Comparison of ENCODE assay signal across 13 cellular contexts in genomic region chr9:113687680-113688371, GRCh38.
DNase-seq lines count a peak whose midpoint lies in the region; ATAC-seq lines count a peak whose summit lies in the region.
"Had no signal": no experiment of that assay in that cellular context is flagged by ENCODE, and none has a peak within 500 bp of the region (broad histone marks: within the 10 kb centered on the region; RNA-seq: fewer than 3 reads in every experiment).

No MANE protein-coding gene starts in this region.

- H3K27ac Mint-ChIP-seq in activated T-helper 17 cell treated with anti-CD3 and anti-CD28 coated beads, Interleukin-2, amount 50 U/mL, for 72 hours: no peak overlapping the region
- H3K27ac Mint-ChIP-seq: activated T-cell treated with anti-CD3 and anti-CD28 coated beads, Interleukin-2, amount 50 U/mL, for 72 hours had no signal

- no peaks in the 10 kb centered on the region for H3K9me3 ChIP-seq in HUES6 (ENCODE audit: control insufficient read depth, insufficient read depth, low read depth, low read length)
- no peaks in the 10 kb centered on the region for H3K9me3 ChIP-seq in iPS-20b (ENCODE audit: insufficient read depth, low read depth, low read length)
- H3K9me3 ChIP-seq: vagina had no signal

- H3K9ac ChIP-seq in HUES6 (ENCODE audit: low read length) (peak overlapping the region; percentile 38), iPS-20b (ENCODE audit: low read depth, low read length) (peak overlapping the region; percentile 15; the same call in 1 of the 2 replicates)

- DNase-seq in sciatic nerve (ENCODE audit: low spot score): no peak
- DNase-seq in activated T-cell treated with anti-CD3 and anti-CD28 coated beads, Interleukin-2, amount 50 U/mL, for 1 hour: no peak
- DNase-seq in stimulated activated CD4-positive, alpha-beta T cell treated with anti-CD3 and anti-CD28 coated beads, Interleukin-4, amount 100 ng/mL, for 24 hours: no peak
- DNase-seq: activated T-cell treated with anti-CD3 and anti-CD28 coated beads, Interleukin-2, amount 50 U/mL, for 72 hours; DND-41; MM.1S; naive B cell; PC-9 had no signal

- H3K4me1 ChIP-seq in HUES6 (ENCODE audit: control insufficient read depth, insufficient read depth, low read length) (peaks cover 6% of the 10 kb centered on the region), iPS-20b (ENCODE audit: insufficient read depth, low read length) (no peaks in the 10 kb centered on the region)

- no peaks in the 10 kb centered on the region for H3K9me3 Mint-ChIP-seq in activated T-helper 17 cell treated with anti-CD3 and anti-CD28 coated beads, Interleukin-2, amount 50 U/mL, for 72 hours

- no peaks in the 10 kb centered on the region for H3K36me3 ChIP-seq in HUES6 (ENCODE audit: control insufficient read depth, insufficient read depth, low read length)
- H3K36me3 ChIP-seq in iPS-20b (ENCODE audit: insufficient read depth, low read depth, low read length): no peaks in the 10 kb centered on the region
- H3K36me3 ChIP-seq: vagina had no signal

- peak overlapping the region; percentile 64 for H3K4me3 ChIP-seq in HUES6 (ENCODE audit: low read depth, low read length)
- peak overlapping the region; percentile 76 for H3K4me3 ChIP-seq in iPS-20b (ENCODE audit: low read length)
- H3K4me3 ChIP-seq: PC-9 had no signal

- no peaks in the 10 kb centered on the region for H3K36me3 Mint-ChIP-seq in activated T-helper 17 cell treated with anti-CD3 and anti-CD28 coated beads, Interleukin-2, amount 50 U/mL, for 72 hours (ENCODE audit: low read depth)

- peak; percentile 21 for ATAC-seq in activated T-helper 17 cell treated with anti-CD3 and anti-CD28 coated beads, Interleukin-2, amount 50 U/mL, for 72 hours (replicated peaks)
- peak; percentile 31 for ATAC-seq in sciatic nerve
- no peak for ATAC-seq in GM19351 (IDR thresholded peaks at IDR 0.05; ENCODE audit: unreplicated experiment)
- ATAC-seq: activated T-cell treated with anti-CD3 and anti-CD28 coated beads, Interleukin-2, amount 50 U/mL, for 72 hours had no signal

- H3K27me3 Mint-ChIP-seq in activated T-helper 17 cell treated with anti-CD3 and anti-CD28 coated beads, Interleukin-2, amount 50 U/mL, for 72 hours: peaks cover 46% of the 10 kb centered on the region

- H3K27ac ChIP-seq in HUES6 (ENCODE audit: low read depth, low read length) (no peak overlapping the region), iPS-20b (ENCODE audit: low read length) (no peak overlapping the region)
- H3K27ac ChIP-seq: PC-9, vagina had no signal

- no peak overlapping the region for H3K4me3 Mint-ChIP-seq in activated T-helper 17 cell treated with anti-CD3 and anti-CD28 coated beads, Interleukin-2, amount 50 U/mL, for 72 hours
- H3K4me3 Mint-ChIP-seq: activated T-cell treated with anti-CD3 and anti-CD28 coated beads, Interleukin-2, amount 50 U/mL, for 72 hours had no signal

- H3K27me3 ChIP-seq in HUES6 (ENCODE audit: control insufficient read depth, insufficient read depth, low read length) (peaks cover 55% of the 10 kb centered on the region), iPS-20b (ENCODE audit: insufficient read depth, low read length) (peaks cover 58% of the 10 kb centered on the region)
- H3K27me3 ChIP-seq: vagina had no signal

- no peaks in the 10 kb centered on the region for H3K4me1 Mint-ChIP-seq in activated T-helper 17 cell treated with anti-CD3 and anti-CD28 coated beads, Interleukin-2, amount 50 U/mL, for 72 hours

- intact Hi-C loops in sciatic nerve (cut with DNase I): no loop called here
